Comparison of ENCODE assay signal across 8 cellular contexts in the genomic region with DNA sequence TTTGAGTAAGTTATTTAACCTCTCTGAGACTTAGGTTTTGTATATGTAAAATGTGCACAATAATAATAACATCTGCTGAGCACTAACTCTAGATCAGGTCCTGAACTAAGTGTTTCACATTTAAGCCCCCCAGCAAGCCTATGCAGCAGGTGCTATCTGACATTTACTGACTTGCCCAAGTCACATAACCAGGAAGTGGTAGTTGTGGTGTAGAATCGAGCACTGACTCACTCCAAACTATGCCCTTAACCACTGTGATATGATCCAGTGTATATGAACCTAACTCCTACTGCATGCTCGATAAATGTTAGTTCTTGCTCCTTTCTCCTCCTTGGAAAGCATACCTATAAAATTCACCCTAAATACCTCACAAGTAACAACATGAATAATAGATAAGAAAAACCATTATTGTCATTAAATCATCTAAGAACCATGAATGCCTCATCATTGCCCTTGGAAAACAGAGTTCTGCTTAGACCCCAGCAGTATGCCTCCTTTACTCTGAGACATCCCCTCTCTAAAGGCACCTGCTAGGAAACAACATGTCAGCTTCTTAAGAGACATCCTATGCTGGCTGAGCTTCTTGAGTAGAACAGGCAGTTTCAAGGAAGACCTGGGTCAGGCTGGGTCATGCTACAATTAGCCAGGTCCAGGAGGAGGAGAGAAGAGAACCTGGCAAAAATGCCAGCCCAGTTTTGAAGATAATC. TPM values are rescaled to one million over a fixed set of nuclear protein-coding genes. Genes with fewer than 3 reads are reported as not detected.
DNase-seq lines count a peak whose midpoint lies in the region; ATAC-seq and TF ChIP-seq lines count a peak whose summit lies in the region.

No MANE protein-coding gene starts in this region.

- intact Hi-C loops in A673 (cut with micrococcal nuclease; ENCODE audit: unreplicated experiment), result no loop called here

- H3K9me3 ChIP-seq in A673 (ENCODE audit: low read depth, low read length, poor library complexity, severe bottlenecking), result no peaks in the 10 kb centered on the region

- H3K36me3 ChIP-seq in KMS-11 (ENCODE audit: insufficient read depth) (no peaks in the 10 kb centered on the region), brain microvascular endothelial cell (replicated peaks) (no peaks in the 10 kb centered on the region), A673 (ENCODE audit: insufficient read depth, low read length, poor library complexity, severe bottlenecking) (no peaks in the 10 kb centered on the region)

- DNase-seq in brain microvascular endothelial cell (peak; percentile 71), amygdala (lab: John Stamatoyannopoulos, UW) (no peak), NCI-H2107 (lab: John Stamatoyannopoulos, UW) (no peak), A673 (ENCODE audit: low spot score) (no peak)
- DNase-seq in central memory CD4-positive, alpha-beta T cell, result no peak

- no peak overlapping the region for H3K9ac ChIP-seq in KMS-11

- H3K4me2 ChIP-seq in KMS-11, result peak overlapping the region; percentile 2; the same call in 1 of the 2 replicates

- POLR2A ChIA-PET in A673 (lab: Charles Lee; ENCODE audit: low non-redundant PET), result no interaction called here

- CTCF ChIA-PET in A673 (lab: Charles Lee), result interaction anchor here (1.3 kb wide), 1 partner anchor 105 kb away, joined by 3 read pairs; no protein-coding TSS in a partner anchor

- in situ Hi-C loops in brain microvascular endothelial cell (cut with HindIII; ENCODE audit: low pct_ligation_motif_present, low sequenced_read_pairs), result no loop called here

- H4K20me1 ChIP-seq in KMS-11 (ENCODE audit: insufficient read depth), result no peaks in the 10 kb centered on the region

- BruUV-seq in A673 (replicated peaks; lab: Mats Ljungman, UMichigan), result no TSS peak

- no peaks in the 10 kb centered on the region for H3K27me3 ChIP-seq in KMS-11 (ENCODE audit: insufficient read depth, low read depth)
- H3K27me3 ChIP-seq in brain microvascular endothelial cell (replicated peaks), result no peaks in the 10 kb centered on the region
- H3K27me3 ChIP-seq in A673 (replicated peaks; ENCODE audit: insufficient read depth, low read depth, low read length, poor library complexity), result no peaks in the 10 kb centered on the region

- no peak overlapping the region for H3K4me3 ChIP-seq in KMS-11 (IDR thresholded peaks at IDR 0.05; ENCODE audit: insufficient read depth, low read depth, low read length)
- H3K4me3 ChIP-seq in brain microvascular endothelial cell (ENCODE audit: low read depth, low read length), result no peak overlapping the region
- H3K4me3 ChIP-seq in A673 (ENCODE audit: low read depth, low read length, poor library complexity, severe bottlenecking), result no peak overlapping the region

- no peak overlapping the region for H2AFZ ChIP-seq in KMS-11 (ENCODE audit: low read depth)

- H3K27ac ChIP-seq in KMS-11 (no peak overlapping the region), brain microvascular endothelial cell (no peak overlapping the region), A673 (ENCODE audit: low read depth, low read length, poor library complexity, severe bottlenecking) (no peak overlapping the region)

- H3K79me2 ChIP-seq in KMS-11 (ENCODE audit: insufficient read depth, low read depth), result no peaks in the 10 kb centered on the region

- peak; percentile 79 for ATAC-seq in GM18502 (IDR thresholded peaks at IDR 0.05; ENCODE audit: poor library complexity, unreplicated experiment)
- peak; percentile 59 for ATAC-seq in GM21737 (IDR thresholded peaks at IDR 0.05; ENCODE audit: unreplicated experiment)

- TF ChIP-seq CTCF in KMS-11 (conservative IDR thresholded peaks at IDR 0.05; ENCODE audit: low read depth, low read length), result no peak
- no peak for TF ChIP-seq CTCF in brain microvascular endothelial cell (IDR thresholded peaks at IDR 0.05; ENCODE audit: low read depth, low read length, missing control alignments)
- TF ChIP-seq CTCF in A673 (conservative IDR thresholded peaks at IDR 0.05; ENCODE audit: low read depth, low read length), result no peak

- H3K4me1 ChIP-seq in KMS-11 (ENCODE audit: low read depth, poor library complexity, severe bottlenecking), result peaks cover 19% of the 10 kb centered on the region
- H3K4me1 ChIP-seq in A673 (ENCODE audit: insufficient read depth, low read length, poor library complexity, severe bottlenecking), result peaks cover 4% of the 10 kb centered on the region

RNA-seq across cellular contexts. Expression of gene SHC4, which starts 3.0 kb away (rescaled TPM):
- total RNA-seq in A673 (2021), result 0.57 and 0.73 TPM in 2 replicates
